ENCODE assay signal across 8 cellular contexts in the genomic region with DNA sequence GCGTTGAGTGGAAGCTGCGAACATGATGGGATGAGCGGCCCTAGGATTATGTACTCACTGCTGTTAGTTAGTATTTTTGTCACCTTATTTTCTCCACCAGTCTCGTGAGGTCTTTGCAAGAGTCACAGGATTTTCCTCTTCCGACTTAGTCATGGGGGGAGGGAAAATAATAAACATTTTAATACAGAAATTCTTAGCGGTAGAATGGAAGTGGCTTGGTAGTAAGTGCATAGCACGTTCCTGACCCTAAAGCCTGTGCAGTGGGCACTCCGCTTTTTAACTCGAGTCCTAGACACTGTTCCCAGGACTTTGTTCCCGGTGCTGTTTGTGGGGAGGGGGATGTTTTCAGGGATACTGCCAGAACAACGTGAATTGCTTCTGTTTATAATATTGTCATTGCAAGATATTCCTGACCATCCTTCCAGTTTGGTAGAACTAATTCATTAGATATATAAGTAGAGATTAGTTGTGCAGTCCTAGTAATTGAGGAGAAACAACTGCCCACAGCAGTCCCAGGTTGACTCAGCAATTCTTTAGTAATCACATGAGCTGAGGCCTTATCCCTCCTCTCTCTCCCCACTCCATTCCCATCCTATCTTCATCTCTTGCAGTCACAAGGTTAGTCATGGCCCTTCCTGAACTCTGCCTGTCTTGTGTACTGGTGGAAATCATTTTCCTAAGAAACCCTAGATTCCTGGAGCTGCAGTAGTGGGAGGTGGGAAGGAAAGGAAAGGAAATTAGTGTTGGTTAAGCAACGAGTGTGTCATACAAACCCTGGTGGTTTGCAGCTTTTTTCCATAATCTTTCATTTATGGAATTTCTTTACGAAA. TPM values are rescaled to one million over a fixed set of nuclear protein-coding genes. Genes with fewer than 3 reads are reported as not detected.
DNase-seq lines count a peak whose midpoint lies in the region; ATAC-seq and TF ChIP-seq lines count a peak whose summit lies in the region.

No MANE protein-coding gene starts in this region.

- intact Hi-C loops in cardiac septum (cut with DNase I): loop anchor here (5.0 kb wide), 1 partner anchor 260 kb away; a partner anchor contains a TSS

- no peaks in the 10 kb centered on the region for H3K9me3 ChIP-seq in cardiac muscle cell (ENCODE audit: low read depth)
- no peaks in the 10 kb centered on the region for H3K9me3 ChIP-seq in neutrophil

- H3K36me3 ChIP-seq in cardiac muscle cell: no peaks in the 10 kb centered on the region
- H3K36me3 ChIP-seq in neutrophil: no peaks in the 10 kb centered on the region

- H3K4me3 ChIP-seq in cardiac muscle cell: peak overlapping the region; percentile 67
- H3K4me3 ChIP-seq in epithelial cell of proximal tubule (ENCODE audit: low read depth, low read length): peak overlapping the region; percentile 93
- peak overlapping the region; percentile 75 to 80 for H3K4me3 ChIP-seq in neutrophil (ENCODE audit: low read depth in 1 of 2, low read length in 1 of 2)

- H3K4me1 ChIP-seq in cardiac muscle cell (ENCODE audit: low read depth) (no peaks in the 10 kb centered on the region), neutrophil (ENCODE audit: control insufficient read depth in 1 of 2, insufficient read depth in 1 of 2, low read depth in 1 of 2, low read length in 1 of 2) (peaks cover 13 to 16% of the 10 kb centered on the region in 2 experiments)

- ATAC-seq in GM19023 (IDR thresholded peaks at IDR 0.05; ENCODE audit: unreplicated experiment): no peak

- peak; percentile 22 to 92 for DNase-seq in cardiac muscle cell (ENCODE audit: low read depth in 1 of 2, low spot score in 1 of 2)
- DNase-seq in cardiac septum (ENCODE audit: low spot score): no peak
- peak; percentile 55 for DNase-seq in NCI-H748 (lab: John Stamatoyannopoulos, UW; ENCODE audit: unreplicated experiment)
- peak; percentile 61 for DNase-seq in epithelial cell of proximal tubule (ENCODE audit: low read depth)
- DNase-seq in C1 segment of cervical spinal cord (lab: John Stamatoyannopoulos, UW): no peak
- no peak for DNase-seq in UCSD-AML1 (lab: John Stamatoyannopoulos, UW; ENCODE audit: unreplicated experiment)

- H3K27ac ChIP-seq in cardiac muscle cell (peak overlapping the region; percentile 59), neutrophil (peak overlapping the region; percentile 34)

- no peaks in the 10 kb centered on the region for H3K27me3 ChIP-seq in cardiac muscle cell
- H3K27me3 ChIP-seq in neutrophil: no peaks in the 10 kb centered on the region

- TF ChIP-seq CTCF in cardiac muscle cell (IDR thresholded peaks at IDR 0.05; ENCODE audit: low read depth, low read length): no peak
- no peak for TF ChIP-seq CTCF in epithelial cell of proximal tubule (conservative IDR thresholded peaks at IDR 0.05; ENCODE audit: low read depth, low read length)
- TF ChIP-seq CTCF in neutrophil (IDR thresholded peaks at IDR 0.05): no peak

RNA-seq across cellular contexts. Expression of a gene that starts 0.8 kb away (rescaled TPM):
- total RNA-seq in cardiac muscle cell: 4.5 and 15.1 TPM in 2 replicates
- 5.3 and 5.7 TPM in 2 replicates for polyA plus RNA-seq in cardiac muscle cell
- 4.1 TPM for total RNA-seq in cardiac septum
- total RNA-seq in epithelial cell of proximal tubule: 14.1 and 15.6 TPM in 2 replicates

RNA-seq across cellular contexts. Expression of a gene that starts 1.0 kb away (rescaled TPM):
- total RNA-seq in cardiac muscle cell (6.9 and 7.6 TPM in 2 replicates), cardiac septum (6.5 TPM), epithelial cell of proximal tubule (11.6 TPM in 2 replicates)
- 6.5 and 8.9 TPM in 2 replicates for polyA plus RNA-seq in cardiac muscle cell

Comparison
In these comparisons a context has a peak if more than half of its experiments do, and no peak if none do; other contexts are left out.
1. DNase-seq: peak in cardiac muscle cell (2 of 2), NCI-H748 (single experiment) and epithelial cell of proximal tubule (single experiment); none in cardiac septum (single experiment), C1 segment of cervical spinal cord (0 of 14) and UCSD-AML1 (single experiment).
2. Peak in every context shown above with its lines, with median percentiles within 50 percentile points of each other: H3K4me3 ChIP-seq.